Comparison of ENCODE assay signal across 8 cellular contexts in genomic region chr4:169658970-169659735, GRCh38. TPM values are rescaled to one million over a fixed set of nuclear protein-coding genes. Genes with fewer than 3 reads are reported as not detected.
A peak's percentile ranks its signal among the peaks of the same experiment; 100 is the strongest.
DNase-seq lines count a peak whose midpoint lies in the region; ATAC-seq and TF ChIP-seq lines count a peak whose summit lies in the region.

No MANE protein-coding gene starts in this region.

- POLR2A ChIA-PET in activated CD4-positive, alpha-beta memory T cell treated with anti-CD3 and anti-CD28 coated beads for 36 hours (lab: Charles Lee): interaction anchor here (0.7 to 2.3 kb wide), 6 partner anchors 25 to 47 kb away, joined by 3 to 14 read pairs (median 4); partner anchors contain the start of genes CLCN3 and NEK1
- POLR2A ChIA-PET in activated CD4-positive, alpha-beta memory T cell treated with anti-CD3 and anti-CD28 coated beads, Interleukin-2, amount 10 ng/mL, durations not matched to agents 7 days and 5 days (lab: Charles Lee): interaction anchor here (0.9 to 4.7 kb wide), 6 partner anchors 29 to 98 kb away, joined by 3 to 40 read pairs (median 4); partner anchors contain the start of genes CLCN3, HPF1 and NEK1

- no peak for ATAC-seq in GM18520 (IDR thresholded peaks at IDR 0.05; ENCODE audit: unreplicated experiment)
- no peak for ATAC-seq in HG02610 (IDR thresholded peaks at IDR 0.05; ENCODE audit: unreplicated experiment)

- H3K27ac Mint-ChIP-seq in activated CD4-positive, alpha-beta memory T cell treated with anti-CD3 and anti-CD28 coated beads for 36 hours: peak overlapping the region; percentile 91
- no peak overlapping the region for H3K27ac Mint-ChIP-seq in activated CD4-positive, alpha-beta memory T cell treated with anti-CD3 and anti-CD28 coated beads, Interleukin-2, amount 10 ng/mL, durations not matched to agents 7 days and 5 days

- H3K27ac ChIP-seq in VCaP (peak overlapping the region; percentile 89), iPS-18a (ENCODE audit: low read length) (peak overlapping the region; percentile 52), subcutaneous abdominal adipose tissue (ENCODE audit: low read depth, low read length) (peak overlapping the region; percentile 71)

- H3K9me3 ChIP-seq in iPS-18a (ENCODE audit: control insufficient read depth, low read depth, low read length) (no peaks in the 10 kb centered on the region), subcutaneous abdominal adipose tissue (ENCODE audit: control insufficient read depth in 5 of 5, low read length in 5 of 5) (no peaks in the 10 kb centered on the region)

- no peaks in the 10 kb centered on the region for H3K27me3 ChIP-seq in iPS-18a (ENCODE audit: control insufficient read depth, insufficient read depth, low read length)
- H3K27me3 ChIP-seq in subcutaneous abdominal adipose tissue (ENCODE audit: control insufficient read depth in 5 of 5, insufficient read depth in 4 of 5, low read length in 5 of 5): no peaks in the 10 kb centered on the region

- H3K36me3 ChIP-seq in iPS-18a (ENCODE audit: control insufficient read depth, low read depth, low read length) (no peaks in the 10 kb centered on the region), subcutaneous abdominal adipose tissue (ENCODE audit: control insufficient read depth in 5 of 5, insufficient read depth in 5 of 5, low read length in 5 of 5) (no peaks in the 10 kb centered on the region)

- H3K4me1 Mint-ChIP-seq in activated CD4-positive, alpha-beta memory T cell treated with anti-CD3 and anti-CD28 coated beads for 36 hours (ENCODE audit: low read depth): peaks cover 18% of the 10 kb centered on the region
- peaks cover 14% of the 10 kb centered on the region for H3K4me1 Mint-ChIP-seq in activated CD4-positive, alpha-beta memory T cell treated with anti-CD3 and anti-CD28 coated beads, Interleukin-2, amount 10 ng/mL, durations not matched to agents 7 days and 5 days

- TF ChIP-seq CTCF in VCaP (conservative IDR thresholded peaks at IDR 0.05): no peak

- H3K9me3 Mint-ChIP-seq in activated CD4-positive, alpha-beta memory T cell treated with anti-CD3 and anti-CD28 coated beads for 36 hours: no peaks in the 10 kb centered on the region
- H3K9me3 Mint-ChIP-seq in activated CD4-positive, alpha-beta memory T cell treated with anti-CD3 and anti-CD28 coated beads, Interleukin-2, amount 10 ng/mL, durations not matched to agents 7 days and 5 days: no peaks in the 10 kb centered on the region

- no peak overlapping the region for H3K4me3 Mint-ChIP-seq in activated CD4-positive, alpha-beta memory T cell treated with anti-CD3 and anti-CD28 coated beads for 36 hours
- no peak overlapping the region for H3K4me3 Mint-ChIP-seq in activated CD4-positive, alpha-beta memory T cell treated with anti-CD3 and anti-CD28 coated beads, Interleukin-2, amount 10 ng/mL, durations not matched to agents 7 days and 5 days

- intact Hi-C loops in activated CD4-positive, alpha-beta memory T cell treated with anti-CD3 and anti-CD28 coated beads for 36 hours (cut with micrococcal nuclease): no loop called here

- peaks cover 17% of the 10 kb centered on the region for H3K4me1 ChIP-seq in iPS-18a (ENCODE audit: control insufficient read depth, low read depth, low read length)
- peaks cover 0 to 14% (median 11%) of the 10 kb centered on the region in 5 donors for H3K4me1 ChIP-seq in subcutaneous abdominal adipose tissue (ENCODE audit: control insufficient read depth in 5 of 5, insufficient read depth in 5 of 5, low read length in 5 of 5)

- no peaks in the 10 kb centered on the region for H3K27me3 Mint-ChIP-seq in activated CD4-positive, alpha-beta memory T cell treated with anti-CD3 and anti-CD28 coated beads for 36 hours
- no peaks in the 10 kb centered on the region for H3K27me3 Mint-ChIP-seq in activated CD4-positive, alpha-beta memory T cell treated with anti-CD3 and anti-CD28 coated beads, Interleukin-2, amount 10 ng/mL, durations not matched to agents 7 days and 5 days

- H3K4me3 ChIP-seq in iPS-18a (ENCODE audit: low read length) (peak overlapping the region; percentile 66), subcutaneous abdominal adipose tissue (ENCODE audit: low read depth in 1 of 5, low read length in 5 of 5) (peak overlapping the region in 4 of 5 donors; percentile 52 to 80 (median 67))

- H3K9ac ChIP-seq in iPS-18a (ENCODE audit: low read length): peak overlapping the region; percentile 87
- H3K9ac ChIP-seq in subcutaneous abdominal adipose tissue (ENCODE audit: low read length in 5 of 5): peak overlapping the region in 1 of 5 donors; percentile 78

- CTCF ChIA-PET in activated CD4-positive, alpha-beta memory T cell treated with anti-CD3 and anti-CD28 coated beads for 36 hours (lab: Charles Lee): interaction anchor here (1.6 to 2.7 kb wide), 4 partner anchors 32 to 47 kb away, joined by 3 to 18 read pairs (median 12); partner anchors contain the start of genes CLCN3 and NEK1
- CTCF ChIA-PET in activated CD4-positive, alpha-beta memory T cell treated with anti-CD3 and anti-CD28 coated beads, Interleukin-2, amount 10 ng/mL, durations not matched to agents 7 days and 5 days (lab: Charles Lee): interaction anchor here (1.3 to 2.3 kb wide), 3 partner anchors 37 to 46 kb away, joined by 4 to 11 read pairs (median 6); partner anchors contain the start of gene CLCN3

- DNase-seq in activated CD4-positive, alpha-beta memory T cell treated with anti-CD3 and anti-CD28 coated beads for 36 hours: no peak
- no peak for DNase-seq in activated CD4-positive, alpha-beta memory T cell treated with anti-CD3 and anti-CD28 coated beads, Interleukin-2, amount 10 ng/mL, durations not matched to agents 7 days and 5 days
- no peak for DNase-seq in middle frontal gyrus (ENCODE audit: extremely low spot score, low spot score)

- peaks cover 6% of the 10 kb centered on the region for H3K36me3 Mint-ChIP-seq in activated CD4-positive, alpha-beta memory T cell treated with anti-CD3 and anti-CD28 coated beads for 36 hours
- peaks cover 5% of the 10 kb centered on the region for H3K36me3 Mint-ChIP-seq in activated CD4-positive, alpha-beta memory T cell treated with anti-CD3 and anti-CD28 coated beads, Interleukin-2, amount 10 ng/mL, durations not matched to agents 7 days and 5 days (ENCODE audit: low read depth)

RNA-seq across cellular contexts. Expression of gene CLCN3, which starts 38.8 kb away (rescaled TPM):
- 10 to 100 TPM; 17.3 to 18.6 TPM for total RNA-seq in activated CD4-positive, alpha-beta memory T cell treated with anti-CD3 and anti-CD28 coated beads for 36 hours
- total RNA-seq in activated CD4-positive, alpha-beta memory T cell treated with anti-CD3 and anti-CD28 coated beads, Interleukin-2, amount 10 ng/mL, durations not matched to agents 7 days and 5 days: 10 to 100 TPM; 24.5 to 26.4 TPM

RNA-seq across cellular contexts. Expression of gene NEK1, which starts 46.8 kb away (rescaled TPM):
- 10 to 100 TPM; 10.7 to 11.4 TPM for total RNA-seq in activated CD4-positive, alpha-beta memory T cell treated with anti-CD3 and anti-CD28 coated beads for 36 hours
- total RNA-seq in activated CD4-positive, alpha-beta memory T cell treated with anti-CD3 and anti-CD28 coated beads, Interleukin-2, amount 10 ng/mL, durations not matched to agents 7 days and 5 days: 10 to 100 TPM; 14.6 to 14.8 TPM
